24 cellular contexts compared by ENCODE assay signal in the genomic region with DNA sequence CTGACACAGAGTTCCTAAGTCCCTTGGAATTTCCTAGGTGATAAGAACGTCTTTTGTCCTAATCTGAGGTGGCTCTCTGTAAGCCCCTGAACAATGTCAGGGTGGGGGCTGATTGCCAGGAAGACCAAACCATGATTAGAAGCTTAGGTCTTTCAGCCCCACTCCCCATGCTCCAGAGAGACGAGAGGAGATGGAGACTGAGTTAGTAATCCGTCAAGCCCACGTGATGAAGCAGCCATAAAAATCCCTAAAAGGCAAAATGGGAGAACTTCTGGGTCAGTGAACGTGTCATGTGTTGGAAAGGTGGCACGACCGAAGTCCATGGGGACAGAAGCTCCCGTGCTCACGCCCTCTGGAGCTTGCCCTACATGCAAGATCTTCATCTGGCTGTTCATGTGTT.
DNase-seq lines count a peak whose midpoint lies in the region; ATAC-seq and TF ChIP-seq lines count a peak whose summit lies in the region.
"Had no signal": no experiment of that assay in that cellular context is flagged by ENCODE, and none has a peak within 500 bp of the region (broad histone marks: within the 10 kb centered on the region; RNA-seq: fewer than 3 reads in every experiment).

No MANE protein-coding gene starts in this region.

- no peaks in the 10 kb centered on the region for H3K9me2 ChIP-seq in hepatocyte (replicated peaks; ENCODE audit: insufficient read depth)

- H3K4me2 ChIP-seq in hepatocyte: peak overlapping the region; percentile 50

- no peak overlapping the region for H3K27ac Mint-ChIP-seq in stimulated activated memory B cell treated with anti-CD40 and anti-IgM and Interleukin-4, amounts not matched to agents 10 μg/mL and 1 μg/mL and 100 μg/mL, for 72 hours
- H3K27ac Mint-ChIP-seq: B cell, CD14-positive monocyte, HFFc6 had no signal

- H3K4me1 Mint-ChIP-seq in stimulated activated memory B cell treated with anti-CD40 and anti-IgM and Interleukin-4, amounts not matched to agents 10 μg/mL and 1 μg/mL and 100 μg/mL, for 72 hours: no peaks in the 10 kb centered on the region
- H3K4me1 Mint-ChIP-seq: B cell, CD14-positive monocyte had no signal

- H3K27ac ChIP-seq in Peyer's patch: peak overlapping the region in 1 of 4 donors; percentile 68
- H3K27ac ChIP-seq in hepatocyte: peak overlapping the region; percentile 76
- H3K27ac ChIP-seq: A549 had no signal

- DNase-seq in Peyer's patch: peak in 2 of 3 donors; percentile 71 to 75
- peak; percentile 70 for DNase-seq in hepatocyte (ENCODE audit: low spot score)
- peak; percentile 26 for DNase-seq in mesenteric fat pad (ENCODE audit: low spot score)
- DNase-seq in retinal pigment epithelial cell (ENCODE audit: low read depth): peak; percentile 20
- no peak for DNase-seq in activated CD8-positive, alpha-beta memory T cell treated with anti-CD3 and anti-CD28 coated beads for 24 hours
- DNase-seq: DMS53, GF-D8, H7, HFFc6, KBM-7, MM.1S, NCI-H1048, NCI-H1417 treated with DMSO at 0.1 percent for 48 hours, NCI-H187 treated with DMSO at 0.1 percent for 48 hours, NCI-H2107, NCI-H446 treated with DMSO at 0.1 percent for 48 hours, NCI-H526 treated with DMSO at 0.1 percent for 48 hours, OCI-M1 had no signal

- H3K4me3 Mint-ChIP-seq in stimulated activated memory B cell treated with anti-CD40 and anti-IgM and Interleukin-4, amounts not matched to agents 10 μg/mL and 1 μg/mL and 100 μg/mL, for 72 hours: no peak overlapping the region
- H3K4me3 Mint-ChIP-seq: B cell, CD14-positive monocyte, HFFc6 had no signal

- TF ChIP-seq CTCF in Peyer's patch (IDR thresholded peaks at IDR 0.05) (no peak), hepatocyte (IDR thresholded peaks at IDR 0.05; ENCODE audit: poor library complexity) (no peak), retinal pigment epithelial cell (conservative IDR thresholded peaks at IDR 0.05; ENCODE audit: low read depth, low read length) (no peak)

- no peak for TF ChIP-seq POLR2A in Peyer's patch (IDR thresholded peaks at IDR 0.05)

- H3K36me3 ChIP-seq in Peyer's patch (no peaks in the 10 kb centered on the region), hepatocyte (replicated peaks; ENCODE audit: insufficient read depth, low read depth) (no peaks in the 10 kb centered on the region)

- ATAC-seq in HG02678 (IDR thresholded peaks at IDR 0.05; ENCODE audit: unreplicated experiment): no peak
- ATAC-seq in stimulated activated memory B cell treated with anti-CD40 and anti-IgM and Interleukin-4, amounts not matched to agents 10 μg/mL and 1 μg/mL and 100 μg/mL, for 72 hours: no peak
- ATAC-seq: Right ventricle myocardium inferior had no signal

- 45% methylated on average over 9 of the region's 9 CpGs for WGBS in hepatocyte (ENCODE audit: low lambda C conversion rate, missing lambda C conversion rate)

- H3K36me3 Mint-ChIP-seq in stimulated activated memory B cell treated with anti-CD40 and anti-IgM and Interleukin-4, amounts not matched to agents 10 μg/mL and 1 μg/mL and 100 μg/mL, for 72 hours: no peaks in the 10 kb centered on the region
- H3K36me3 Mint-ChIP-seq: CD14-positive monocyte had no signal

- H3K79me2 ChIP-seq in hepatocyte: no peaks in the 10 kb centered on the region

- no peaks in the 10 kb centered on the region for H3K4me1 ChIP-seq in Peyer's patch
- peaks cover 8% of the 10 kb centered on the region for H3K4me1 ChIP-seq in hepatocyte (ENCODE audit: insufficient read depth)
- H3K4me1 ChIP-seq: A549 had no signal

- H3K9me3 Mint-ChIP-seq in stimulated activated memory B cell treated with anti-CD40 and anti-IgM and Interleukin-4, amounts not matched to agents 10 μg/mL and 1 μg/mL and 100 μg/mL, for 72 hours: no peaks in the 10 kb centered on the region
- H3K9me3 Mint-ChIP-seq: HFFc6 had no signal

- H2AFZ ChIP-seq in hepatocyte: peak overlapping the region; percentile 42

- H4K20me1 ChIP-seq in hepatocyte (ENCODE audit: insufficient read depth, poor library complexity, severe bottlenecking): no peaks in the 10 kb centered on the region

- H3K9me3 ChIP-seq in Peyer's patch (no peaks in the 10 kb centered on the region), hepatocyte (ENCODE audit: low read depth) (no peaks in the 10 kb centered on the region)
- H3K9me3 ChIP-seq: A549 had no signal

- peaks cover 19% of the 10 kb centered on the region for H3K27me3 Mint-ChIP-seq in stimulated activated memory B cell treated with anti-CD40 and anti-IgM and Interleukin-4, amounts not matched to agents 10 μg/mL and 1 μg/mL and 100 μg/mL, for 72 hours

- H3K4me3 ChIP-seq in Peyer's patch (no peak overlapping the region), hepatocyte (no peak overlapping the region), retinal pigment epithelial cell (ENCODE audit: low read length) (no peak overlapping the region)
- H3K4me3 ChIP-seq: A549 had no signal

- H3K27me3 ChIP-seq in Peyer's patch (no peaks in the 10 kb centered on the region), hepatocyte (no peaks in the 10 kb centered on the region)
